8 cellular contexts compared by ENCODE assay signal in the genomic region with DNA sequence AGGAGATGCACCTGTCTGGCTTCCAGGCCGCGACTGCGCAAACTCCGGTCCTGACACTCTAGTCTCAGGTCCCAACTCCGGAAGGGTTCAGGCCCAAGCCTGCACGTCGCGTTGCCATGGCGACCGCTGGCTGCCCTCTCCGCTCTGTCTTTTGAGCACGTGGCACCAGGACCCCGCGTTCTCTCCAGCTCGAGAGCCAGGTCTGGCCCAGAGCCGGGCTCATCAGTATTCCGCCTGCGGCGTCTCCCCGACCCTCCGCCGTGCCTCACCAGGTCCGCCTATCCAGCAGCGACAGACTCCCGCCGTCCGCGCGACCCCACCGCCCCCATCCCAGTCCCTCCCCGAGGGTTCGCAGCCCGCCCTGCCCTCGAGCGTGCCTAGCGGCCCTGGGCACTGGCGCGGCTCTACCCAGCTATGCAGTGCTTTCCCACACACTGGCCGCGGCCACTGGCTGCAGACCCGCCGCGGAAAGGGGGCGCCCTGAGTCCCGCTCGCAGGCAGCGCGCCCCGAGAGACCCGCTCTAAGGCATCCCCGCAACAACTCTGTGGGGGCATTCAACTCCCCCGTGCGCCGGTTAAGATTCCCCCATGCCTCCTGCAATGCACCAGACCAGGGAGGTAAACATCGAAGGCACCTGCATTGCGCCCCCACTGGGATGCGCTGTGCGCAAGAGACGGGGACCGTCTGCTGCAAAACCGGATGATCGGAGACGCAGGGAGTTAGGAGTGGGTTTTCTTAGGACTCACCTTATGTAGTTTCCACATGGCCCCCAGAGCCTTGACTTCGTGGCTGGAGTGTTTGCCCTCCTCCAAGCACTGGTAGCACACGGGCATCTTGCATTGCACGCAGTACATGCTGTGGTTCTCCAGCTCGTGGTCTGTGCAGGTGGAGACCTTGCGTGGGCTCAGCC. TPM values are rescaled to one million over a fixed set of nuclear protein-coding genes. Genes with fewer than 3 reads are reported as not detected.
DNase-seq lines count a peak whose midpoint lies in the region; ATAC-seq and TF ChIP-seq lines count a peak whose summit lies in the region.

No MANE protein-coding gene starts in this region.

- TF ChIP-seq POLR2A in GM18505 (IDR thresholded peaks at IDR 0.05; ENCODE audit: borderline replicate concordance, extremely low read depth, insufficient read depth, insufficient read length), result no peak

- H3K4me1 Mint-ChIP-seq in T-helper 17 cell, result peaks cover 20% of the 10 kb centered on the region
- H3K4me1 Mint-ChIP-seq in memory B cell, result peaks cover 10% of the 10 kb centered on the region

- H3K9me3 ChIP-seq in T-helper 17 cell (ENCODE audit: control insufficient read depth, low read length, poor library complexity, severe bottlenecking), result no peaks in the 10 kb centered on the region

- DNase-seq in DMS53 (lab: John Stamatoyannopoulos, UW) (peak; percentile 94), NCI-H128 (lab: John Stamatoyannopoulos, UW; ENCODE audit: unreplicated experiment) (peak; percentile 51), T-helper 17 cell (peak in 2 of 3 donors; percentile 15 to 28), cerebellum (ENCODE audit: low spot score) (peak; percentile 86), memory B cell (ENCODE audit: low spot score in 2 of 2) (peak; percentile 47 to 53)
- peak; percentile 68 for DNase-seq in stimulated activated CD8-positive, alpha-beta memory T cell treated with anti-CD3 and anti-CD28 coated beads, Interleukin-4, amount 100 ng/mL, for 48 hours

- peaks cover 4% of the 10 kb centered on the region for H3K36me3 Mint-ChIP-seq in T-helper 17 cell (ENCODE audit: low read depth)
- peaks cover 3% of the 10 kb centered on the region for H3K36me3 Mint-ChIP-seq in memory B cell

- ATAC-seq in T-helper 17 cell (peak; percentile 26), memory B cell (ENCODE audit: low read depth) (peak; percentile 44), GM18505 (IDR thresholded peaks at IDR 0.05; ENCODE audit: unreplicated experiment) (no peak), GM18870 (IDR thresholded peaks at IDR 0.05; ENCODE audit: unreplicated experiment) (no peak)

- H3K9me3 Mint-ChIP-seq in memory B cell, result no peaks in the 10 kb centered on the region

- peaks cover 22% of the 10 kb centered on the region for H3K27me3 Mint-ChIP-seq in T-helper 17 cell
- peaks cover 8% of the 10 kb centered on the region for H3K27me3 Mint-ChIP-seq in memory B cell

- H3K4me3 Mint-ChIP-seq in T-helper 17 cell (peak overlapping the region; percentile 92), memory B cell (peak overlapping the region; percentile 92)

- H3K27ac Mint-ChIP-seq in T-helper 17 cell, result no peak overlapping the region
- no peak overlapping the region for H3K27ac Mint-ChIP-seq in memory B cell

RNA-seq across cellular contexts. Expression of a gene that starts 1.3 kb away (rescaled TPM):
- total RNA-seq in T-helper 17 cell, result under 1 TPM; 0.07 to 0.16 TPM
- 83.6 TPM for total RNA-seq in cerebellum

Comparison
In these comparisons a context has a peak if more than half of its experiments do, and no peak if none do; other contexts are left out.
1. DNase-seq: peak in every context shown above with its lines; median percentile 94 in DMS53; 86 in cerebellum; 68 in stimulated activated CD8-positive, alpha-beta memory T cell treated with anti-CD3 and anti-CD28 coated beads, Interleukin-4, amount 100 ng/mL, for 48 hours; 51 in NCI-H128; 50 in memory B cell; 22 in T-helper 17 cell.
2. ATAC-seq: peak in T-helper 17 cell (single experiment) and memory B cell (single experiment); none in GM18505 (single experiment) and GM18870 (single experiment).
3. RNA of a gene that starts 1.3 kb away (total RNA-seq): 83.6 TPM in cerebellum (single experiment); 0.07 to 0.16 TPM in T-helper 17 cell; every median in the first group is over 10 times any median in the second.